Comparison of ENCODE assay signal across 21 cellular contexts in the genomic region with DNA sequence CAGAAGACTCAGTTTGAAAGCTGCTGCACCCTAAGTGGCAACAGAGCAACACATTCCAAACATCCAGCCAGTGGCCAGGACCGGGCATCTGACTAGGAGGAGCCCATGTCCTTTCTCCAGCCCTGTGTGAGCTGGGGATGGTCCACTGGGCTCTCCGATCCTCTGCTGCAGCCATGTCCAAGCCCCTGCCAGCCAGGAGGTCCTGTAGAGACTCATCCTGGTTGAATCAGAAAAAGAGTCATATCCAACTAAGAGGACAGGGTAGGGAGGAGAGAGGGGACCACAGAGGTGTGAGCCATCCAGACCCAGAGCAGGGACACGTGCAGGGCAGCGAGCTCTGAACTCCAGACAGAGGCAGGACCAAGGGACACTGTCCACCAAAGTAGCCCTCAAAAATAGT.
DNase-seq lines count a peak whose midpoint lies in the region; ATAC-seq and TF ChIP-seq lines count a peak whose summit lies in the region.
"Had no signal": no experiment of that assay in that cellular context is flagged by ENCODE, and none has a peak within 500 bp of the region (broad histone marks: within the 10 kb centered on the region; RNA-seq: fewer than 3 reads in every experiment).

No MANE protein-coding gene starts in this region.

- H3K4me1 Mint-ChIP-seq in endodermal cell: peaks cover 17% of the 10 kb centered on the region
- peaks cover 23% of the 10 kb centered on the region for H3K4me1 Mint-ChIP-seq in osteocyte (ENCODE audit: unreplicated experiment)
- H3K4me1 Mint-ChIP-seq in Caco-2 (ENCODE audit: low read depth, unreplicated experiment): no peaks in the 10 kb centered on the region
- no peaks in the 10 kb centered on the region for H3K4me1 Mint-ChIP-seq in activated naive CD4-positive, alpha-beta T cell treated with anti-CD3 and anti-CD28 coated beads for 36 hours (ENCODE audit: low read depth)
- H3K4me1 Mint-ChIP-seq: B cell; CD4-positive, alpha-beta memory T cell; CD4-positive, CD25-positive, alpha-beta regulatory T cell; CD8-positive, alpha-beta memory T cell had no signal

- intact Hi-C loops in Caco-2 (cut with micrococcal nuclease; ENCODE audit: unreplicated experiment): no loop called here
- intact Hi-C loops in activated naive CD4-positive, alpha-beta T cell treated with anti-CD3 and anti-CD28 coated beads for 36 hours (cut with micrococcal nuclease): no loop called here

- H3K4me1 ChIP-seq in BLaER1 treated with 17β-estradiol and CSF1 and Interleukin-3, amounts not matched to agents 10 nM and 100 nM: peaks cover 29 to 96% (median 87%) of the 10 kb centered on the region in 10 experiments
- H3K4me1 ChIP-seq in endodermal cell (ENCODE audit: control insufficient read depth, insufficient read depth, low read length) (no peaks in the 10 kb centered on the region), lung (ENCODE audit: control insufficient read depth in 2 of 2, insufficient read depth in 2 of 2, low read length in 2 of 2) (no peaks in the 10 kb centered on the region), Caco-2 (no peaks in the 10 kb centered on the region)

- peaks cover 3% of the 10 kb centered on the region for H3K27me3 Mint-ChIP-seq in endodermal cell (ENCODE audit: insufficient read depth)
- H3K27me3 Mint-ChIP-seq in osteocyte (ENCODE audit: unreplicated experiment): no peaks in the 10 kb centered on the region
- H3K27me3 Mint-ChIP-seq in Caco-2 (ENCODE audit: insufficient read depth, unreplicated experiment): peaks cover 19% of the 10 kb centered on the region
- H3K27me3 Mint-ChIP-seq in activated naive CD4-positive, alpha-beta T cell treated with anti-CD3 and anti-CD28 coated beads for 36 hours (ENCODE audit: low read depth): peaks cover 5% of the 10 kb centered on the region

- H3K9me3 ChIP-seq in BLaER1 treated with 17β-estradiol and CSF1 and Interleukin-3, amounts not matched to agents 10 nM and 100 nM (replicated peaks in 1 of 11): no peaks in the 10 kb centered on the region
- H3K9me3 ChIP-seq in endodermal cell (ENCODE audit: control insufficient read depth, low read length) (no peaks in the 10 kb centered on the region), lung (ENCODE audit: control insufficient read depth in 2 of 2, insufficient read depth in 1 of 2, low read length in 1 of 2) (no peaks in the 10 kb centered on the region), Caco-2 (no peaks in the 10 kb centered on the region)
- H3K9me3 ChIP-seq: A549 had no signal

- CTCF ChIA-PET in Caco-2 (lab: Charles Lee): no interaction called here
- CTCF ChIA-PET in activated naive CD4-positive, alpha-beta T cell treated with anti-CD3 and anti-CD28 coated beads for 36 hours (lab: Charles Lee): interaction anchor here (0.6 kb wide), 1 partner anchor 152 kb away, joined by 3 read pairs; no protein-coding TSS in a partner anchor

- H3K27ac ChIP-seq in BLaER1 treated with 17β-estradiol and CSF1 and Interleukin-3, amounts not matched to agents 10 nM and 100 nM: peak overlapping the region; percentile 40 to 99 (median 97); a peak in 19 of 22 replicates
- H3K27ac ChIP-seq in endodermal cell (ENCODE audit: low read depth, low read length): no peak overlapping the region
- no peak overlapping the region for H3K27ac ChIP-seq in lung (ENCODE audit: low read depth in 1 of 2, low read length in 1 of 2)
- H3K27ac ChIP-seq: 22Rv1, A549 had no signal

- DNase-seq in endodermal cell (peak; percentile 17), lung (ENCODE audit: low spot score) (peak; percentile 18), osteocyte (ENCODE audit: extremely low spot score, unreplicated experiment) (peak; percentile 49), cerebellar nuclear complex (lab: John Stamatoyannopoulos, UW) (no peak), Caco-2 (no peak), ecto neural progenitor cell (ENCODE audit: low spot score) (no peak)
- no peak for DNase-seq in activated naive CD4-positive, alpha-beta T cell treated with anti-CD3 and anti-CD28 coated beads for 36 hours
- DNase-seq: AML-193; C1 segment of cervical spinal cord; Calu3; CD4-positive, alpha-beta memory T cell; CD4-positive, CD25-positive, alpha-beta regulatory T cell; CD8-positive, alpha-beta memory T cell; COR-L47; DMS79 treated with DMSO at 0.1 percent for 48 hours; GF-D8 had no signal

- no peak overlapping the region for H3K4me3 ChIP-seq in BLaER1 treated with 17β-estradiol and CSF1 and Interleukin-3, amounts not matched to agents 10 nM and 100 nM
- H3K4me3 ChIP-seq in endodermal cell (ENCODE audit: low read length) (no peak overlapping the region), lung (no peak overlapping the region), Caco-2 (ENCODE audit: low read depth, low read length) (no peak overlapping the region)
- H3K4me3 ChIP-seq: A549 had no signal

- no TSS peak for BruUV-seq in Caco-2 (replicated peaks; lab: Mats Ljungman, UMichigan)

- TF ChIP-seq CTCF in endodermal cell (conservative IDR thresholded peaks at IDR 0.05) (no peak), lung (IDR thresholded peaks at IDR 0.05; ENCODE audit: control extremely low read depth, extremely low read depth) (no peak), osteocyte (IDR thresholded peaks at IDR 0.05) (no peak), Caco-2 (IDR thresholded peaks at IDR 0.05; ENCODE audit: insufficient read depth in 1 of 2, low read depth in 1 of 2, low read length in 1 of 2, severe bottlenecking in 1 of 2, unreplicated experiment in 1 of 2) (no peak)

- no peak for ATAC-seq in lung (ENCODE audit: insufficient read depth, low FRiP score)
- ATAC-seq: A549 had no signal

- H3K9me3 Mint-ChIP-seq in endodermal cell (no peaks in the 10 kb centered on the region), osteocyte (ENCODE audit: unreplicated experiment) (no peaks in the 10 kb centered on the region), Caco-2 (ENCODE audit: unreplicated experiment) (no peaks in the 10 kb centered on the region)
- H3K9me3 Mint-ChIP-seq in activated naive CD4-positive, alpha-beta T cell treated with anti-CD3 and anti-CD28 coated beads for 36 hours: no peaks in the 10 kb centered on the region
- H3K9me3 Mint-ChIP-seq: CD14-positive monocyte; CD4-positive, alpha-beta memory T cell had no signal

- H3K36me3 Mint-ChIP-seq in endodermal cell (ENCODE audit: low read depth) (no peaks in the 10 kb centered on the region), osteocyte (ENCODE audit: unreplicated experiment) (no peaks in the 10 kb centered on the region), Caco-2 (ENCODE audit: insufficient read depth, unreplicated experiment) (no peaks in the 10 kb centered on the region)
- H3K36me3 Mint-ChIP-seq in activated naive CD4-positive, alpha-beta T cell treated with anti-CD3 and anti-CD28 coated beads for 36 hours (ENCODE audit: low read depth): no peaks in the 10 kb centered on the region
- H3K36me3 Mint-ChIP-seq: CD4-positive, alpha-beta memory T cell; CD4-positive, CD25-positive, alpha-beta regulatory T cell; CD8-positive, alpha-beta memory T cell had no signal

- H3K4me2 ChIP-seq in BLaER1 treated with 17β-estradiol and CSF1 and Interleukin-3, amounts not matched to agents 10 nM and 100 nM: peak overlapping the region in 6 of 11 experiments; percentile 78 to 91 (median 86); a peak in 12 of 22 replicates
- H3K4me2 ChIP-seq: A549 had no signal

- H3K9ac ChIP-seq in BLaER1 treated with 17β-estradiol and CSF1 and Interleukin-3, amounts not matched to agents 10 nM and 100 nM: peak overlapping the region in 4 of 11 experiments; percentile 0 to 83 (median 54); a peak in 3 of 22 replicates
- H3K9ac ChIP-seq in endodermal cell (ENCODE audit: extremely low read depth, low read length, poor library complexity, severe bottlenecking): no peak overlapping the region

- no peaks in the 10 kb centered on the region for H3K36me3 ChIP-seq in BLaER1 treated with 17β-estradiol and CSF1 and Interleukin-3, amounts not matched to agents 10 nM and 100 nM
- no peaks in the 10 kb centered on the region for H3K36me3 ChIP-seq in endodermal cell (ENCODE audit: control insufficient read depth, insufficient read depth, low read length)
- no peaks in the 10 kb centered on the region for H3K36me3 ChIP-seq in lung (ENCODE audit: control insufficient read depth in 2 of 2, insufficient read depth in 2 of 2, low read length in 2 of 2)
- no peaks in the 10 kb centered on the region for H3K36me3 ChIP-seq in Caco-2 (ENCODE audit: control insufficient read depth, insufficient read depth, low read length)

- POLR2A ChIA-PET in Caco-2 (lab: Charles Lee): no interaction called here

- no peak overlapping the region for H3K4me3 Mint-ChIP-seq in endodermal cell
- no peak overlapping the region for H3K4me3 Mint-ChIP-seq in osteocyte (ENCODE audit: unreplicated experiment)
- H3K4me3 Mint-ChIP-seq in Caco-2 (ENCODE audit: unreplicated experiment): no peak overlapping the region
- no peak overlapping the region for H3K4me3 Mint-ChIP-seq in activated naive CD4-positive, alpha-beta T cell treated with anti-CD3 and anti-CD28 coated beads for 36 hours
- H3K4me3 Mint-ChIP-seq: B cell; CD14-positive monocyte; CD4-positive, alpha-beta memory T cell; CD4-positive, CD25-positive, alpha-beta regulatory T cell; CD8-positive, alpha-beta memory T cell had no signal

- H3K27ac Mint-ChIP-seq in endodermal cell (no peak overlapping the region), osteocyte (ENCODE audit: unreplicated experiment) (no peak overlapping the region), Caco-2 (ENCODE audit: unreplicated experiment) (no peak overlapping the region)
- H3K27ac Mint-ChIP-seq in activated naive CD4-positive, alpha-beta T cell treated with anti-CD3 and anti-CD28 coated beads for 36 hours: no peak overlapping the region
- H3K27ac Mint-ChIP-seq: B cell; CD4-positive, alpha-beta memory T cell; CD4-positive, CD25-positive, alpha-beta regulatory T cell had no signal

- no peaks in the 10 kb centered on the region for H4K20me1 ChIP-seq in BLaER1 treated with 17β-estradiol and CSF1 and Interleukin-3, amounts not matched to agents 10 nM and 100 nM

- H3K27me3 ChIP-seq in BLaER1 treated with 17β-estradiol and CSF1 and Interleukin-3, amounts not matched to agents 10 nM and 100 nM: no peaks in the 10 kb centered on the region
- H3K27me3 ChIP-seq in endodermal cell (ENCODE audit: control insufficient read depth, insufficient read depth, low read length, poor library complexity, severe bottlenecking): no peaks in the 10 kb centered on the region
- H3K27me3 ChIP-seq in lung (ENCODE audit: control insufficient read depth, insufficient read depth): no peaks in the 10 kb centered on the region
- H3K27me3 ChIP-seq in Caco-2 (replicated peaks; ENCODE audit: control insufficient read depth, insufficient read depth, low read length): no peaks in the 10 kb centered on the region

- 90 to 97% methylated on average over 4 of the region's 4 CpGs for WGBS in endodermal cell (ENCODE audit: insufficient coverage in 1 of 2, insufficient read length in 1 of 2), 2 experiments
- 94 to 95% methylated on average over 4 of the region's 4 CpGs for WGBS in lung, 2 donors

Comparison
In these comparisons a context has a peak if more than half of its experiments do, and no peak if none do; other contexts are left out.
1. H3K27ac ChIP-seq: peak in BLaER1 treated with 17β-estradiol and CSF1 and Interleukin-3, amounts not matched to agents 10 nM and 100 nM (11 of 11); none in endodermal cell (single experiment) and lung (0 of 2).
2. DNase-seq: peak in endodermal cell (single experiment), lung (single experiment) and osteocyte (single experiment); none in cerebellar nuclear complex (0 of 2), Caco-2 (0 of 2), activated naive CD4-positive, alpha-beta T cell treated with anti-CD3 and anti-CD28 coated beads for 36 hours (single experiment) and ecto neural progenitor cell (single experiment).